ENCODE assay signal across 13 cellular contexts in genomic region chr19:34261335-34262109, GRCh38. TPM values are rescaled to one million over a fixed set of nuclear protein-coding genes. Genes with fewer than 3 reads are reported as not detected.
A peak's percentile ranks its signal among the peaks of the same experiment; 100 is the strongest.
DNase-seq lines count a peak whose midpoint lies in the region; ATAC-seq lines count a peak whose summit lies in the region.
"Had no signal": no experiment of that assay in that cellular context is flagged by ENCODE, and none has a peak within 500 bp of the region (broad histone marks: within the 10 kb centered on the region; RNA-seq: fewer than 3 reads in every experiment).

No MANE protein-coding gene starts in this region.

- no peak overlapping the region for H2BK15ac ChIP-seq in mesendoderm (replicated peaks; ENCODE audit: low read depth)

- intact Hi-C loops in posterior vena cava (cut with DNase I): no loop called here

- no peak for ATAC-seq in stimulated activated naive CD8-positive, alpha-beta T cell treated with anti-CD3 and anti-CD28 coated beads, Interleukin-15, Interleukin-2, amounts not matched to agents 100 U/mL and 50 U/mL, for 24 hours
- ATAC-seq in T-helper 17 cell: no peak

- H3K9ac ChIP-seq in mesendoderm (ENCODE audit: low read length): peak overlapping the region; percentile 13
- H3K9ac ChIP-seq: KMS-11 had no signal

- peaks cover 7% of the 10 kb centered on the region for H3K36me3 Mint-ChIP-seq in stimulated activated naive CD8-positive, alpha-beta T cell treated with anti-CD3 and anti-CD28 coated beads, Interleukin-15, Interleukin-2, amounts not matched to agents 100 ng/mL and 50 ng/mL, for 24 hours (ENCODE audit: low read depth)
- peaks cover 2% of the 10 kb centered on the region for H3K36me3 Mint-ChIP-seq in T-helper 17 cell (ENCODE audit: low read depth)

- H3K36me3 ChIP-seq in mesendoderm (ENCODE audit: control insufficient read depth, insufficient read depth, low read length): no peaks in the 10 kb centered on the region

- peaks cover 53% of the 10 kb centered on the region for H3K4me1 Mint-ChIP-seq in stimulated activated naive CD8-positive, alpha-beta T cell treated with anti-CD3 and anti-CD28 coated beads, Interleukin-15, Interleukin-2, amounts not matched to agents 100 ng/mL and 50 ng/mL, for 24 hours (ENCODE audit: low read depth)
- peaks cover 44% of the 10 kb centered on the region for H3K4me1 Mint-ChIP-seq in T-helper 17 cell

- no peak for DNase-seq in stimulated activated naive CD8-positive, alpha-beta T cell treated with anti-CD3 and anti-CD28 coated beads, Interleukin-15, Interleukin-2, amounts not matched to agents 100 U/mL and 50 U/mL, for 24 hours
- DNase-seq in T-helper 17 cell: no peak
- DNase-seq in mesendoderm: peak; percentile 81
- DNase-seq in posterior vena cava (ENCODE audit: low spot score): no peak
- no peak for DNase-seq in T1000 (lab: John Stamatoyannopoulos, UW)
- DNase-seq in mucosa of gallbladder (ENCODE audit: low spot score): no peak
- DNase-seq in AML-193 (lab: John Stamatoyannopoulos, UW): no peak
- DNase-seq: activated CD4-positive, CD25-positive, alpha-beta regulatory T cell treated with anti-CD3 and anti-CD28 coated beads, Interleukin-2, amount 50 U/mL, for 72 hours; amygdala; midbrain; NCI-H146 had no signal

- H3K4me3 ChIP-seq in mesendoderm (ENCODE audit: low read length): no peak overlapping the region

- no peak overlapping the region for H2AK5ac ChIP-seq in mesendoderm (ENCODE audit: low read length)

- H3K79me2 ChIP-seq in mesendoderm (ENCODE audit: control insufficient read depth, insufficient read depth, low read length): peaks cover 14% of the 10 kb centered on the region

- no peak overlapping the region for H3K4me2 ChIP-seq in mesendoderm (ENCODE audit: low read length)
- H3K4me2 ChIP-seq: KMS-11 had no signal

- no peak overlapping the region for H3K4ac ChIP-seq in mesendoderm (ENCODE audit: low read depth, low read length)

- H3K56ac ChIP-seq in mesendoderm (ENCODE audit: low read length): no peak overlapping the region

- no peak overlapping the region for H4K8ac ChIP-seq in mesendoderm (ENCODE audit: low read depth, low read length)

- no peak overlapping the region for H4K5ac ChIP-seq in mesendoderm (ENCODE audit: low read length)

- H2BK120ac ChIP-seq in mesendoderm (ENCODE audit: low read depth, low read length): no peak overlapping the region

- H3K9me3 ChIP-seq in T-helper 17 cell (ENCODE audit: control insufficient read depth, low read length, poor library complexity, severe bottlenecking): no peaks in the 10 kb centered on the region

- no peaks in the 10 kb centered on the region for H3K9me3 Mint-ChIP-seq in stimulated activated naive CD8-positive, alpha-beta T cell treated with anti-CD3 and anti-CD28 coated beads, Interleukin-15, Interleukin-2, amounts not matched to agents 100 ng/mL and 50 ng/mL, for 24 hours

- H3K27ac ChIP-seq in mesendoderm (ENCODE audit: low read depth, low read length): no peak overlapping the region
- H3K27ac ChIP-seq: KMS-11 had no signal

- H3K23ac ChIP-seq in mesendoderm (ENCODE audit: low read length): no peak overlapping the region

- H3K27me3 ChIP-seq in mesendoderm (ENCODE audit: insufficient read depth, low read length, poor library complexity): no peaks in the 10 kb centered on the region

- H3K18ac ChIP-seq in mesendoderm (ENCODE audit: low read length): no peak overlapping the region

- no CpG with 5 or more reads among the region's 6 CpGs for WGBS in mesendoderm (ENCODE audit: extremely low coverage, insufficient coverage, low lambda C conversion rate)

- peak overlapping the region; percentile 63 for H3K27ac Mint-ChIP-seq in stimulated activated naive CD8-positive, alpha-beta T cell treated with anti-CD3 and anti-CD28 coated beads, Interleukin-15, Interleukin-2, amounts not matched to agents 100 ng/mL and 50 ng/mL, for 24 hours
- H3K27ac Mint-ChIP-seq in T-helper 17 cell: peak overlapping the region; percentile 74

- no peak overlapping the region for H2BK5ac ChIP-seq in mesendoderm (ENCODE audit: low read length)

- no peak overlapping the region for H3K4me3 Mint-ChIP-seq in stimulated activated naive CD8-positive, alpha-beta T cell treated with anti-CD3 and anti-CD28 coated beads, Interleukin-15, Interleukin-2, amounts not matched to agents 100 ng/mL and 50 ng/mL, for 24 hours
- peak overlapping the region; percentile 19 for H3K4me3 Mint-ChIP-seq in T-helper 17 cell

- peaks cover 13% of the 10 kb centered on the region for H3K79me1 ChIP-seq in mesendoderm (ENCODE audit: low read length)

- H3K27me3 Mint-ChIP-seq in stimulated activated naive CD8-positive, alpha-beta T cell treated with anti-CD3 and anti-CD28 coated beads, Interleukin-15, Interleukin-2, amounts not matched to agents 100 ng/mL and 50 ng/mL, for 24 hours: no peaks in the 10 kb centered on the region
- H3K27me3 Mint-ChIP-seq in T-helper 17 cell: no peaks in the 10 kb centered on the region

- peaks cover 11% of the 10 kb centered on the region for H3K4me1 ChIP-seq in mesendoderm (ENCODE audit: control insufficient read depth, low read depth, low read length)

RNA-seq across cellular contexts. Expression of gene GARRE1, which starts 7.2 kb away (rescaled TPM):
- 10 to 100 TPM; 34.4 to 43.6 TPM for total RNA-seq in T-helper 17 cell
- 25.6 TPM for polyA plus RNA-seq in mesendoderm (2013, experiment 1 of 2)
- 24.6 TPM for polyA plus RNA-seq in mesendoderm (2013, experiment 2 of 2)
- 10 to 100 TPM; 23.3 to 31.1 TPM for total RNA-seq in posterior vena cava
- 27.7 TPM for total RNA-seq in mucosa of gallbladder
